ENCODE assay signal across 18 cellular contexts in genomic region chr2:239212553-239213419, GRCh38.
DNase-seq lines count a peak whose midpoint lies in the region; ATAC-seq and TF ChIP-seq lines count a peak whose summit lies in the region.
"Had no signal": no experiment of that assay in that cellular context is flagged by ENCODE, and none has a peak within 500 bp of the region (broad histone marks: within the 10 kb centered on the region; RNA-seq: fewer than 3 reads in every experiment).

No MANE protein-coding gene starts in this region.

- H3K9me3 Mint-ChIP-seq in activated naive CD4-positive, alpha-beta T cell treated with anti-CD3 and anti-CD28 coated beads, Interleukin-2, amount 50 U/mL, for 24 hours = no peaks in the 10 kb centered on the region
- H3K9me3 Mint-ChIP-seq: activated naive CD8-positive, alpha-beta T cell treated with anti-CD3 and anti-CD28 coated beads, Interleukin-2, amount 50 U/mL, for 24 hours; stimulated activated naive B cell treated with anti-CD40 and anti-IgM and Interleukin-4, amounts not matched to agents 10 μg/mL and 1 μg/mL and 100 μg/mL, for 72 hours had no signal

- peak overlapping the region; percentile 8 for H3K27ac Mint-ChIP-seq in activated naive CD4-positive, alpha-beta T cell treated with anti-CD3 and anti-CD28 coated beads, Interleukin-2, amount 50 U/mL, for 24 hours
- H3K27ac Mint-ChIP-seq: activated naive CD8-positive, alpha-beta T cell treated with anti-CD3 and anti-CD28 coated beads, Interleukin-2, amount 50 U/mL, for 24 hours; stimulated activated naive B cell treated with anti-CD40 and anti-IgM and Interleukin-4, amounts not matched to agents 10 μg/mL and 1 μg/mL and 100 μg/mL, for 72 hours had no signal

- H3K36me3 ChIP-seq in muscle layer of colon (ENCODE audit: insufficient read depth, low read length) (no peaks in the 10 kb centered on the region), thymus (ENCODE audit: control insufficient read depth, insufficient read depth) (peaks cover 8% of the 10 kb centered on the region)
- H3K36me3 ChIP-seq: left lung had no signal

- intact Hi-C loops in dorsolateral prefrontal cortex (cut with DNase I) = no loop called here

- peaks cover 70% of the 10 kb centered on the region for H3K4me1 ChIP-seq in muscle layer of colon (ENCODE audit: insufficient read depth, low read length)
- peaks cover 12% of the 10 kb centered on the region for H3K4me1 ChIP-seq in thymus (ENCODE audit: control insufficient read depth, insufficient read depth, low read length)

- H3K4me3 Mint-ChIP-seq in activated naive CD4-positive, alpha-beta T cell treated with anti-CD3 and anti-CD28 coated beads, Interleukin-2, amount 50 U/mL, for 24 hours = no peak overlapping the region
- H3K4me3 Mint-ChIP-seq: activated naive CD8-positive, alpha-beta T cell treated with anti-CD3 and anti-CD28 coated beads, Interleukin-2, amount 50 U/mL, for 24 hours; stimulated activated naive B cell treated with anti-CD40 and anti-IgM and Interleukin-4, amounts not matched to agents 10 μg/mL and 1 μg/mL and 100 μg/mL, for 72 hours had no signal

- no peaks in the 10 kb centered on the region for H3K27me3 ChIP-seq in dorsolateral prefrontal cortex
- no peaks in the 10 kb centered on the region for H3K27me3 ChIP-seq in muscle layer of colon (ENCODE audit: control insufficient read depth in 1 of 2, insufficient read depth in 2 of 2, low read length in 2 of 2)
- H3K27me3 ChIP-seq in thymus (ENCODE audit: control insufficient read depth, insufficient read depth) = no peaks in the 10 kb centered on the region
- H3K27me3 ChIP-seq: left lung had no signal

- peaks cover 4% of the 10 kb centered on the region for H3K36me3 Mint-ChIP-seq in activated naive CD4-positive, alpha-beta T cell treated with anti-CD3 and anti-CD28 coated beads, Interleukin-2, amount 50 U/mL, for 24 hours

- no peaks in the 10 kb centered on the region for H3K27me3 Mint-ChIP-seq in activated naive CD4-positive, alpha-beta T cell treated with anti-CD3 and anti-CD28 coated beads, Interleukin-2, amount 50 U/mL, for 24 hours
- H3K27me3 Mint-ChIP-seq: activated naive CD8-positive, alpha-beta T cell treated with anti-CD3 and anti-CD28 coated beads, Interleukin-2, amount 50 U/mL, for 24 hours; stimulated activated naive B cell treated with anti-CD40 and anti-IgM and Interleukin-4, amounts not matched to agents 10 μg/mL and 1 μg/mL and 100 μg/mL, for 72 hours had no signal

- peak overlapping the region in 56 of 59 donors; percentile 3 to 85 (median 68) for H3K27ac ChIP-seq in dorsolateral prefrontal cortex
- H3K27ac ChIP-seq in muscle layer of colon (ENCODE audit: low read depth, low read length) = peak overlapping the region; percentile 57
- peak overlapping the region; percentile 25 for H3K27ac ChIP-seq in thymus (ENCODE audit: low read depth)
- H3K27ac ChIP-seq: epithelial cell of prostate, GM23248, left lung had no signal

- WGBS in thymus = 87% methylated on average over 19 of the region's 19 CpGs

- H3K9me3 ChIP-seq in muscle layer of colon (ENCODE audit: low read length) = no peaks in the 10 kb centered on the region
- H3K9me3 ChIP-seq in thymus (ENCODE audit: control insufficient read depth) = no peaks in the 10 kb centered on the region
- H3K9me3 ChIP-seq: left lung had no signal

- no peak for TF ChIP-seq CTCF in dorsolateral prefrontal cortex (IDR thresholded peaks at IDR 0.05 in 54 of 56, conservative IDR thresholded peaks at IDR 0.05 in 2 of 56; ENCODE audit: low read depth in 1 of 56, partially characterized antibody in 56 of 56)
- no peak for TF ChIP-seq CTCF in omental fat pad (IDR thresholded peaks at IDR 0.05)

- no peak for DNase-seq in activated naive CD4-positive, alpha-beta T cell treated with anti-CD3 and anti-CD28 coated beads, Interleukin-2, amount 50 U/mL, for 16 hours
- DNase-seq in dorsolateral prefrontal cortex (peak in 1 of 10 donors; percentile 26), NCI-H2081 (lab: John Stamatoyannopoulos, UW) (no peak), omental fat pad (ENCODE audit: low spot score) (no peak)
- DNase-seq: activated CD4-positive, CD25-positive, alpha-beta regulatory T cell treated with anti-CD3 and anti-CD28 coated beads, Interleukin-2, amount 50 U/mL, for 72 hours; activated naive CD8-positive, alpha-beta T cell treated with anti-CD3 and anti-CD28 coated beads, Interleukin-2, amount 50 U/mL, for 24 hours; cerebellar nuclear complex; DMS 273 treated with DMSO at 0.1 percent for 48 hours; GM23248; NCI-H1092; stimulated activated naive B cell treated with anti-CD40 and anti-IgM and Interleukin-4, amounts not matched to agents 10 μg/mL and 1 μg/mL and 100 μg/mL, for 72 hours; T-helper 1 cell had no signal

- H3K9ac ChIP-seq in muscle layer of colon (ENCODE audit: low read length) = no peak overlapping the region
- H3K9ac ChIP-seq: GM23248 had no signal

- H3K4me3 ChIP-seq in dorsolateral prefrontal cortex (peak overlapping the region in 1 of 59 donors; percentile 6), muscle layer of colon (ENCODE audit: low read depth in 1 of 2, low read length in 2 of 2) (no peak overlapping the region), thymus (ENCODE audit: low read length) (no peak overlapping the region)
- H3K4me3 ChIP-seq: GM23248, left lung had no signal

- peaks cover 85% of the 10 kb centered on the region for H3K4me1 Mint-ChIP-seq in activated naive CD4-positive, alpha-beta T cell treated with anti-CD3 and anti-CD28 coated beads, Interleukin-2, amount 50 U/mL, for 24 hours

- ATAC-seq in GM19452 (IDR thresholded peaks at IDR 0.05; ENCODE audit: unreplicated experiment) (no peak), omental fat pad (ENCODE audit: low FRiP score) (no peak)
- ATAC-seq: activated naive CD8-positive, alpha-beta T cell treated with anti-CD3 and anti-CD28 coated beads, Interleukin-2, amount 50 U/mL, for 24 hours; left lung; stimulated activated naive B cell treated with anti-CD40 and anti-IgM and Interleukin-4, amounts not matched to agents 10 μg/mL and 1 μg/mL and 100 μg/mL, for 72 hours had no signal
